In genomic region chr6:57221191-57221935, GRCh38 we compare ENCODE assay signal across 1 cellular context.
TF ChIP-seq lines count a peak whose summit lies in the region.

No MANE protein-coding gene starts in this region.

TF ChIP-seq in HepG2, 621 proteins besides CTCF, POLR2A, EP300 and RAD21 (continued from another document and continues in another):
- TF ChIP-seq DBP (CRISPR knock-in tag; IDR thresholded peaks at IDR 0.05; ENCODE audit: not compliant biosample characterization) (no peak), ZBTB7A (CRISPR knock-in tag; IDR thresholded peaks at IDR 0.05) (peak; percentile 89), ONECUT2 (CRISPR knock-in tag; IDR thresholded peaks at IDR 0.05) (no peak), GPN1 (CRISPR knock-in tag; IDR thresholded peaks at IDR 0.05; ENCODE audit: borderline replicate concordance) (no peak), ZBTB43 (CRISPR knock-in tag; conservative IDR thresholded peaks at IDR 0.05) (no peak), MAX (IDR thresholded peaks at IDR 0.05) (no peak), ZBTB26 (CRISPR knock-in tag; IDR thresholded peaks at IDR 0.05; ENCODE audit: borderline replicate concordance) (peak; percentile 47; the same call in 1 of the 2 replicates), GMEB2 (CRISPR knock-in tag; IDR thresholded peaks at IDR 0.05; ENCODE audit: low read depth) (no peak), HMGA1 (CRISPR knock-in tag; conservative IDR thresholded peaks at IDR 0.05) (no peak), ZGPAT (CRISPR knock-in tag; IDR thresholded peaks at IDR 0.05) (no peak), AHR (CRISPR knock-in tag; IDR thresholded peaks at IDR 0.05) (no peak), DR1 (CRISPR knock-in tag; IDR thresholded peaks at IDR 0.05) (peak; percentile 27; the same call in 1 of the 2 replicates), ZNF333 (CRISPR knock-in tag; IDR thresholded peaks at IDR 0.05; ENCODE audit: borderline replicate concordance) (no peak), NBN (conservative IDR thresholded peaks at IDR 0.05) (no peak), RORA (CRISPR knock-in tag; IDR thresholded peaks at IDR 0.05) (no peak), TEAD3 (CRISPR knock-in tag; optimal IDR thresholded peaks at IDR 0.05; ENCODE audit: borderline replicate concordance) (peak; percentile 33), GATAD1 (CRISPR knock-in tag; IDR thresholded peaks at IDR 0.05) (no peak), ZNF280B (CRISPR knock-in tag; IDR thresholded peaks at IDR 0.05; ENCODE audit: borderline replicate concordance) (peak; percentile 73), SNRNP70 (IDR thresholded peaks at IDR 0.05; ENCODE audit: low read depth, low read length) (no peak), ZNF768 (CRISPR knock-in tag; IDR thresholded peaks at IDR 0.05) (peak; percentile 62; the same call in 1 of the 2 replicates), AGO1 (IDR thresholded peaks at IDR 0.05; ENCODE audit: low read depth, low read length, poor library complexity, severe bottlenecking) (peak; percentile 69), ZNF275 (CRISPR knock-in tag; IDR thresholded peaks at IDR 0.05; ENCODE audit: borderline replicate concordance) (peak; percentile 88), REL (CRISPR knock-in tag; conservative IDR thresholded peaks at IDR 0.05) (peak; percentile 67; the same call in 1 of the 2 replicates), ZBTB33 (CRISPR knock-in tag; IDR thresholded peaks at IDR 0.05) (no peak), KLF9 (CRISPR knock-in tag; IDR thresholded peaks at IDR 0.05; ENCODE audit: low read depth) (no peak), TCF7 (IDR thresholded peaks at IDR 0.05; ENCODE audit: low read depth) (no peak), ZNF720 (CRISPR knock-in tag; IDR thresholded peaks at IDR 0.05) (no peak), CENPT (CRISPR knock-in tag; IDR thresholded peaks at IDR 0.05; ENCODE audit: low read depth) (no peak), HNF4G (IDR thresholded peaks at IDR 0.05; ENCODE audit: borderline replicate concordance, low read depth, low read length) (no peak), HNF4G (CRISPR knock-in tag; IDR thresholded peaks at IDR 0.05; ENCODE audit: borderline replicate concordance, low read depth) (no peak), PHF21A (CRISPR knock-in tag; IDR thresholded peaks at IDR 0.05) (peak; percentile 74), ZEB1 (IDR thresholded peaks at IDR 0.05; ENCODE audit: insufficient replicate concordance, low read depth) (peak; percentile 14), BCLAF1 (IDR thresholded peaks at IDR 0.05) (no peak), ZNF430 (CRISPR knock-in tag; IDR thresholded peaks at IDR 0.05) (peak; percentile 35; the same call in 1 of the 2 replicates), ZBTB37 (CRISPR knock-in tag; IDR thresholded peaks at IDR 0.05) (peak; percentile 34; the same call in 1 of the 2 replicates), SOX13 (IDR thresholded peaks at IDR 0.05) (no peak), SOX13 (CRISPR knock-in tag; conservative IDR thresholded peaks at IDR 0.05 in 1 of 2, IDR thresholded peaks at IDR 0.05 in 1 of 2) (0 out of 4 replicates have a peak, but pooled peaks of 1 of the 2 experiments have one; percentile 36), ZNF782 (CRISPR knock-in tag; IDR thresholded peaks at IDR 0.05; ENCODE audit: borderline replicate concordance) (no peak), TOPORS (CRISPR knock-in tag; IDR thresholded peaks at IDR 0.05) (0 out of 2 replicates have a peak, but pooled peaks have one; percentile 29), RBM39 (IDR thresholded peaks at IDR 0.05; ENCODE audit: low read depth, low read length, poor library complexity, severe bottlenecking) (peak; percentile 49), ZNF576 (CRISPR knock-in tag; IDR thresholded peaks at IDR 0.05) (no peak), HOXA5 (CRISPR knock-in tag; IDR thresholded peaks at IDR 0.05) (no peak; the same call in 1 of the 2 replicates), ZNF879 (CRISPR knock-in tag; IDR thresholded peaks at IDR 0.05) (peak; percentile 42; the same call in 1 of the 2 replicates), CEBPB (IDR thresholded peaks at IDR 0.05; ENCODE audit: borderline replicate concordance, low read depth, low read length) (no peak), ELF3 (CRISPR knock-in tag; IDR thresholded peaks at IDR 0.05) (no peak), ARNT (IDR thresholded peaks at IDR 0.05) (no peak), ZNF839 (CRISPR knock-in tag; IDR thresholded peaks at IDR 0.05; ENCODE audit: borderline replicate concordance) (0 out of 2 replicates have a peak, but pooled peaks have one; percentile 36), BRD4 (CRISPR knock-in tag; IDR thresholded peaks at IDR 0.05) (no peak)
